8 cellular contexts compared by ENCODE assay signal in genomic region chr3:135965506-135966348, GRCh38. TPM values are rescaled to one million over a fixed set of nuclear protein-coding genes. Genes with fewer than 3 reads are reported as not detected.
DNase-seq lines count a peak whose midpoint lies in the region; ATAC-seq and TF ChIP-seq lines count a peak whose summit lies in the region.

PPP2R3A (plus strand) TSS chr3:135965728; CDS start chr3:136001499, 35,771 bp downstream.

- H3K4me3 Mint-ChIP-seq in activated T-cell treated with anti-CD3 and anti-CD28 coated beads, Interleukin-2, amount 50 U/mL, for 72 hours = peak within 1 kb of the TSS; percentile 81 to 82

- peaks cover 25% of the 10 kb centered on the region for H3K27me3 Mint-ChIP-seq in activated T-cell treated with anti-CD3 and anti-CD28 coated beads, Interleukin-2, amount 50 U/mL, for 72 hours (ENCODE audit: low read depth)

- peak within 1 kb of the TSS; percentile 92 for H2AFZ ChIP-seq in PC-3 (ENCODE audit: low read length)

- peaks cover 0 to 4% of the 10 kb centered on the region in 2 donors for H3K36me3 Mint-ChIP-seq in activated T-cell treated with anti-CD3 and anti-CD28 coated beads, Interleukin-2, amount 50 U/mL, for 72 hours (ENCODE audit: insufficient read depth in 2 of 2)

- peak within 1 kb of the TSS; percentile 74 for H3K9ac ChIP-seq in PC-3 (ENCODE audit: low read length)
- peak within 1 kb of the TSS; percentile 69 to 79 for H3K9ac ChIP-seq in mucosa of rectum (ENCODE audit: low read depth in 1 of 2, low read length in 2 of 2)

- peak; percentile 33 to 94 (median 83) for DNase-seq in C1 segment of cervical spinal cord (lab: John Stamatoyannopoulos, UW)
- peak; percentile 7 to 10 for DNase-seq in HL-60 (ENCODE audit: low read depth in 1 of 2, low spot score in 1 of 2)
- peak; percentile 69 for DNase-seq in PC-3
- DNase-seq in activated T-cell treated with anti-CD3 and anti-CD28 coated beads, Interleukin-2, amount 50 U/mL, for 72 hours = peak; percentile 75 to 83
- peak; percentile 16 to 46 for DNase-seq in stimulated activated CD8-positive, alpha-beta memory T cell treated with anti-CD3 and anti-CD28 coated beads, Interleukin-4, amount 100 ng/mL, for 1 hour (ENCODE audit: low read depth in 2 of 2, low spot score in 1 of 2)

- H3K27ac Mint-ChIP-seq in activated T-cell treated with anti-CD3 and anti-CD28 coated beads, Interleukin-2, amount 50 U/mL, for 72 hours = no peak within 1 kb of the TSS

- TF ChIP-seq CTCF in HL-60 (IDR thresholded peaks at IDR 0.05; ENCODE audit: insufficient read depth, low read length) (no peak), PC-3 (conservative IDR thresholded peaks at IDR 0.05; ENCODE audit: low read depth, low read length) (no peak)

- H3K27me3 ChIP-seq in HL-60 (ENCODE audit: insufficient read depth, poor library complexity, severe bottlenecking) = peaks cover 41% of the 10 kb centered on the region
- H3K27me3 ChIP-seq in PC-3 (ENCODE audit: low read length) = no peaks in the 10 kb centered on the region
- no peaks in the 10 kb centered on the region for H3K27me3 ChIP-seq in esophagus (ENCODE audit: control insufficient read depth in 1 of 2, insufficient read depth in 2 of 2, low read length in 2 of 2)
- no peaks in the 10 kb centered on the region for H3K27me3 ChIP-seq in mucosa of rectum (ENCODE audit: control insufficient read depth in 2 of 2, insufficient read depth in 2 of 2, low read length in 2 of 2)

- no TSS peak for BruUV-seq in PC-3 (replicated peaks; lab: Mats Ljungman, UMichigan)

- no peaks in the 10 kb centered on the region for H4K20me1 ChIP-seq in PC-3 (ENCODE audit: low read length)

- H3K4me1 Mint-ChIP-seq in activated T-cell treated with anti-CD3 and anti-CD28 coated beads, Interleukin-2, amount 50 U/mL, for 72 hours (ENCODE audit: low read depth) = peaks cover 6% of the 10 kb centered on the region

- WGBS in esophagus, 2 donors = 0 to 1% methylated on average over 60 to 89 of the region's 89 CpGs

- H3K36me3 ChIP-seq in PC-3 (ENCODE audit: low read depth, low read length) (no peaks in the 10 kb centered on the region), esophagus (ENCODE audit: control insufficient read depth in 2 of 2, insufficient read depth in 2 of 2, low read length in 1 of 2) (no peaks in the 10 kb centered on the region), mucosa of rectum (ENCODE audit: control insufficient read depth in 2 of 2, insufficient read depth in 2 of 2, low read length in 2 of 2) (no peaks in the 10 kb centered on the region)

- POLR2A ChIA-PET in PC-3 (lab: Charles Lee; ENCODE audit: unreplicated experiment) = no interaction called here

- H3K9me3 ChIP-seq in PC-3 (ENCODE audit: low read length) = no peaks in the 10 kb centered on the region
- no peaks in the 10 kb centered on the region for H3K9me3 ChIP-seq in esophagus (ENCODE audit: control insufficient read depth in 2 of 2, insufficient read depth in 1 of 2, low read depth in 1 of 2, low read length in 1 of 2)
- H3K9me3 ChIP-seq in mucosa of rectum (ENCODE audit: control insufficient read depth in 2 of 2, low read length in 2 of 2) = no peaks in the 10 kb centered on the region

- CTCF ChIA-PET in PC-3 (lab: Charles Lee) = interaction anchor here (0.9 kb wide), 1 partner anchor 44 kb away, joined by 4 read pairs; no protein-coding TSS in a partner anchor

- H3K27ac ChIP-seq in HL-60 (replicated peaks) (no peak within 1 kb of the TSS), PC-3 (ENCODE audit: low read length) (peak within 1 kb of the TSS; percentile 50), esophagus (ENCODE audit: low read depth in 2 of 2, low read length in 1 of 2) (peak within 1 kb of the TSS; percentile 87 to 89), mucosa of rectum (ENCODE audit: low read depth in 2 of 2, low read length in 2 of 2) (peak within 1 kb of the TSS; percentile 84 to 86)

- peak within 1 kb of the TSS; percentile 45 for H3K4me3 ChIP-seq in HL-60 (replicated peaks; ENCODE audit: insufficient read depth, low read length)
- peak within 1 kb of the TSS; percentile 82 for H3K4me3 ChIP-seq in PC-3 (ENCODE audit: low read length)
- H3K4me3 ChIP-seq in esophagus (ENCODE audit: low read depth in 1 of 2, low read length in 2 of 2) = peak within 1 kb of the TSS; percentile 76 to 77
- peak within 1 kb of the TSS; percentile 74 to 80 for H3K4me3 ChIP-seq in mucosa of rectum (ENCODE audit: low read length in 2 of 2)

- H3K9me2 ChIP-seq in PC-3 (replicated peaks; ENCODE audit: low read length) = no peaks in the 10 kb centered on the region

- peak within 1 kb of the TSS; percentile 93 for H3K4me2 ChIP-seq in PC-3 (ENCODE audit: low read length)

- ATAC-seq in GM19467 (IDR thresholded peaks at IDR 0.05; ENCODE audit: unreplicated experiment) (peak; percentile 75), PC-3 (peak; percentile 80)
- ATAC-seq in activated T-cell treated with anti-CD3 and anti-CD28 coated beads, Interleukin-2, amount 50 U/mL, for 72 hours (replicated peaks in 1 of 2) = peak; percentile 93 to 94

- intact Hi-C loops in PC-3 (cut with micrococcal nuclease) = loop anchor here (1.0 to 5.0 kb wide), 2 partner anchors 48 to 77 kb away; no protein-coding TSS in a partner anchor

- H3K4me1 ChIP-seq in PC-3 (ENCODE audit: insufficient read depth, low read length) = peaks cover 37% of the 10 kb centered on the region
- H3K4me1 ChIP-seq in esophagus (ENCODE audit: control insufficient read depth in 2 of 2, insufficient read depth in 2 of 2, low read length in 1 of 2) = no peaks in the 10 kb centered on the region
- H3K4me1 ChIP-seq in mucosa of rectum (ENCODE audit: control insufficient read depth in 2 of 2, insufficient read depth in 2 of 2, low read length in 2 of 2) = peaks cover 14 to 26% of the 10 kb centered on the region in 2 donors

- H3K9me3 Mint-ChIP-seq in activated T-cell treated with anti-CD3 and anti-CD28 coated beads, Interleukin-2, amount 50 U/mL, for 72 hours = peaks cover 4 to 8% of the 10 kb centered on the region in 2 donors

- peaks cover 46% of the 10 kb centered on the region for H3K79me2 ChIP-seq in PC-3 (ENCODE audit: low read length)

- no peaks in the 10 kb centered on the region for H3F3A ChIP-seq in PC-3 (ENCODE audit: low read length, unreplicated experiment)

RNA-seq across cellular contexts. Expression of gene PPP2R3A, which starts in this region (rescaled TPM):
- total RNA-seq in PC-3 (2014; rRNA removed) = 9.4 and 12.3 TPM in 2 replicates
- under 1 TPM; 0.49 to 0.53 TPM for total RNA-seq in activated T-cell treated with anti-CD3 and anti-CD28 coated beads, Interleukin-2, amount 50 U/mL, for 72 hours
- 1 to 10 TPM; 2.1 to 3.5 TPM for polyA plus RNA-seq in esophagus

Comparison
In these comparisons a context has a peak if more than half of its experiments do, and no peak if none do; other contexts are left out.
1. Peak in DNase-seq and ATAC-seq in activated T-cell treated with anti-CD3 and anti-CD28 coated beads, Interleukin-2, amount 50 U/mL, for 72 hours; RNA of the gene not detected or under 1 TPM.
2. DNase-seq: peak in every context shown above with its lines; median percentile 83 in C1 segment of cervical spinal cord; 79 in activated T-cell treated with anti-CD3 and anti-CD28 coated beads, Interleukin-2, amount 50 U/mL, for 72 hours; 69 in PC-3; 31 in stimulated activated CD8-positive, alpha-beta memory T cell treated with anti-CD3 and anti-CD28 coated beads, Interleukin-4, amount 100 ng/mL, for 1 hour; 8 in HL-60.